8 cellular contexts compared by ENCODE assay signal in the genomic region with DNA sequence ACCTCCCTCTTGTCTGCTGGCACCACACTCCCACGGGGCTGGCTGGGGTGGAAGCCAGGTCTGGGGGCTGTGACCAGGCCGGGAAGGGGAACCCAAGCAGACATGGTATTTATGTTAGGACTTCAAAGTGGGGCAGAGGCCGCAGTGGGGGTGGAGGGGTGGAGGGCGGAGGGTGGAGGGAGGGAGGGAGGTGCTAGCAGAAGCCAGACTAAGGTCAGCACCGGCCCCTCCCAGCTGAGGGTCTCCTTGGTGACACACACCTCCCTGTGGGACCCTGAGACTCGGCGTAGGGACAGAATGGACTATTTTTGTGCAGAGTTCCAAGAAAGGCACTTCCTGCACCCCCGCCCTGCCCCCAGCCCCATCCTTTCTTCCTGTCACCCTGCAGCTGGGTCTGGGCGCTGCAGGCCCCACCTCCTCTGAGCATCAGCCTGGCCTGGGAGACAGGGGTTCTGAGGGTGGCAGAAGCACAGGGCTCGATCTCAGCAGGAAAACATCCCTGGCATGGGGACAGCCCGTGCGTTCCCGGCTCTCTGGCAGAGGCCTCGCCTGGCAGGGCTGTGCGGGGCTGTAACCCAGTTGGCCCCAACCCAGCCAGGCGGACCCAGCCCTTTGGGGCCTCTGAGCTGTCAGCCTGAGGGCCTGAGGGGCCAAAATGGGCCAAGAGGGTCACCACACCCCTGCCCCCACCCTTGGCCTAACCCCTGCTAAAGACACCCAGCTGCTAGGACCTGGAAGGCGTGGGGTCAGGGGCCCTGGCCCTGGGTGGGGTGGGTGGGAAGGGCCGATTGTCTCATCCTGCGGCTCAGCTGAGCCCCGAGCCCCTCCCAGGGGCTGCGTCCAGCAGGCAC. TPM values are rescaled to one million over a fixed set of nuclear protein-coding genes. Genes with fewer than 3 reads are reported as not detected.
DNase-seq lines count a peak whose midpoint lies in the region; ATAC-seq and TF ChIP-seq lines count a peak whose summit lies in the region.

No MANE protein-coding gene starts in this region.

- DNase-seq in CD4-positive, CD25-positive, alpha-beta regulatory T cell, result peak in 1 of 3 donors; percentile 90
- DNase-seq in Peyer's patch, result no peak
- DNase-seq in effector memory CD8-positive, alpha-beta T cell, result no peak
- DNase-seq in neural crest cell (ENCODE audit: low read depth, low spot score), result no peak
- no peak for DNase-seq in CD4-positive, alpha-beta memory T cell
- DNase-seq in WERI-Rb-1, result no peak
- no peak for DNase-seq in GDM1 (lab: John Stamatoyannopoulos, UW)

- no peaks in the 10 kb centered on the region for H3K27me3 ChIP-seq in CD4-positive, CD25-positive, alpha-beta regulatory T cell (ENCODE audit: control insufficient read depth, insufficient read depth, low read length)
- H3K27me3 ChIP-seq in Peyer's patch (no peaks in the 10 kb centered on the region), WERI-Rb-1 (ENCODE audit: insufficient read depth, low read depth, severe bottlenecking) (no peaks in the 10 kb centered on the region)
- H3K27me3 ChIP-seq in CD4-positive, alpha-beta memory T cell (ENCODE audit: insufficient read depth, low read length), result no peaks in the 10 kb centered on the region

- H3K4me3 ChIP-seq in CD4-positive, CD25-positive, alpha-beta regulatory T cell (ENCODE audit: low read depth, low read length), result no peak overlapping the region
- no peak overlapping the region for H3K4me3 ChIP-seq in Peyer's patch
- H3K4me3 ChIP-seq in CD4-positive, alpha-beta memory T cell (ENCODE audit: low read length in 2 of 2), result no peak overlapping the region
- H3K4me3 ChIP-seq in WERI-Rb-1 (ENCODE audit: low read depth, low read length), result no peak overlapping the region

- CTCF ChIA-PET in CD4-positive, alpha-beta memory T cell (lab: Charles Lee; ENCODE audit: partially characterized antibody), result interaction anchor here (1.6 kb wide), 1 partner anchor 15 kb away, joined by 24 read pairs; no protein-coding TSS in a partner anchor

- H3K4me1 Mint-ChIP-seq in CD4-positive, CD25-positive, alpha-beta regulatory T cell, result peaks cover 4 to 60% (median 22%) of the 10 kb centered on the region in 4 donors
- H3K4me1 Mint-ChIP-seq in effector memory CD8-positive, alpha-beta T cell (ENCODE audit: low read depth in 2 of 2), result peaks cover 27 to 29% of the 10 kb centered on the region in 2 donors
- peaks cover 49% of the 10 kb centered on the region for H3K4me1 Mint-ChIP-seq in neural crest cell
- peaks cover 18 to 27% (median 22%) of the 10 kb centered on the region in 4 donors for H3K4me1 Mint-ChIP-seq in CD4-positive, alpha-beta memory T cell

- H3K27me3 Mint-ChIP-seq in CD4-positive, CD25-positive, alpha-beta regulatory T cell, result no peaks in the 10 kb centered on the region
- H3K27me3 Mint-ChIP-seq in effector memory CD8-positive, alpha-beta T cell, result no peaks in the 10 kb centered on the region
- no peaks in the 10 kb centered on the region for H3K27me3 Mint-ChIP-seq in neural crest cell (ENCODE audit: low read depth)
- no peaks in the 10 kb centered on the region for H3K27me3 Mint-ChIP-seq in CD4-positive, alpha-beta memory T cell

- peaks cover 38% of the 10 kb centered on the region for H3K4me1 ChIP-seq in CD4-positive, CD25-positive, alpha-beta regulatory T cell (ENCODE audit: control insufficient read depth, insufficient read depth, low read length, poor library complexity, severe bottlenecking)
- peaks cover 0 to 27% (median 2%) of the 10 kb centered on the region in 4 donors for H3K4me1 ChIP-seq in Peyer's patch
- H3K4me1 ChIP-seq in CD4-positive, alpha-beta memory T cell (ENCODE audit: insufficient read depth, low read length), result peaks cover 29% of the 10 kb centered on the region

- H3K4me3 Mint-ChIP-seq in CD4-positive, CD25-positive, alpha-beta regulatory T cell, result peak overlapping the region in 1 of 4 donors; percentile 74
- H3K4me3 Mint-ChIP-seq in effector memory CD8-positive, alpha-beta T cell, result peak overlapping the region; percentile 32 to 46
- H3K4me3 Mint-ChIP-seq in neural crest cell, result peak overlapping the region; percentile 27
- H3K4me3 Mint-ChIP-seq in CD4-positive, alpha-beta memory T cell, result peak overlapping the region in 2 of 8 donors; percentile 29 to 33

- intact Hi-C loops in CD4-positive, alpha-beta memory T cell (cut with micrococcal nuclease), result loop anchor here (5.0 kb wide), 1 partner anchor 61 kb away; no protein-coding TSS in a partner anchor

- TF ChIP-seq CTCF in Peyer's patch (IDR thresholded peaks at IDR 0.05) (no peak), neural crest cell (conservative IDR thresholded peaks at IDR 0.05) (no peak), WERI-Rb-1 (IDR thresholded peaks at IDR 0.05; ENCODE audit: low read depth, low read length) (no peak)

- peak overlapping the region; percentile 38 for H3K27ac ChIP-seq in CD4-positive, CD25-positive, alpha-beta regulatory T cell (ENCODE audit: insufficient read depth, low read length, poor library complexity, severe bottlenecking)
- H3K27ac ChIP-seq in Peyer's patch (peak overlapping the region; percentile 33 to 59 (median 54)), WERI-Rb-1 (no peak overlapping the region)
- no peak overlapping the region for H3K27ac ChIP-seq in CD4-positive, alpha-beta memory T cell (ENCODE audit: low read depth, low read length)

- peak overlapping the region in 2 of 3 donors; percentile 85 to 91 for H3K27ac Mint-ChIP-seq in CD4-positive, CD25-positive, alpha-beta regulatory T cell
- peak overlapping the region; percentile 71 to 82 for H3K27ac Mint-ChIP-seq in effector memory CD8-positive, alpha-beta T cell
- peak overlapping the region; percentile 39 for H3K27ac Mint-ChIP-seq in neural crest cell (ENCODE audit: unreplicated experiment)
- peak overlapping the region in 3 of 7 donors; percentile 61 to 86 (median 63) for H3K27ac Mint-ChIP-seq in CD4-positive, alpha-beta memory T cell

- no peak for TF ChIP-seq POLR2A in Peyer's patch (IDR thresholded peaks at IDR 0.05)

- POLR2A ChIA-PET in CD4-positive, alpha-beta memory T cell (lab: Charles Lee; ENCODE audit: partially characterized antibody), result interaction anchor here (1.4 to 3.7 kb wide), 2 partner anchors 9 to 14 kb away, joined by 9 to 32 read pairs; partner anchors contain the start of gene CD248

- peak; percentile 61 to 66 for ATAC-seq in CD4-positive, CD25-positive, alpha-beta regulatory T cell (ENCODE audit: low read depth in 2 of 2)
- no peak for ATAC-seq in effector memory CD8-positive, alpha-beta T cell (replicated peaks)
- no peak for ATAC-seq in GM18861 (IDR thresholded peaks at IDR 0.05; ENCODE audit: unreplicated experiment)

- no peaks in the 10 kb centered on the region for H3K9me3 ChIP-seq in CD4-positive, CD25-positive, alpha-beta regulatory T cell (ENCODE audit: control insufficient read depth in 2 of 2, low read length in 2 of 2)
- H3K9me3 ChIP-seq in Peyer's patch, result no peaks in the 10 kb centered on the region
- no peaks in the 10 kb centered on the region for H3K9me3 ChIP-seq in CD4-positive, alpha-beta memory T cell (ENCODE audit: control insufficient read depth in 1 of 2, low read length in 2 of 2)
- H3K9me3 ChIP-seq in WERI-Rb-1 (ENCODE audit: severe bottlenecking), result no peaks in the 10 kb centered on the region

- no peaks in the 10 kb centered on the region for H3K9me3 Mint-ChIP-seq in CD4-positive, CD25-positive, alpha-beta regulatory T cell
- H3K9me3 Mint-ChIP-seq in effector memory CD8-positive, alpha-beta T cell, result no peaks in the 10 kb centered on the region
- peaks cover 8% of the 10 kb centered on the region for H3K9me3 Mint-ChIP-seq in neural crest cell
- no peaks in the 10 kb centered on the region for H3K9me3 Mint-ChIP-seq in CD4-positive, alpha-beta memory T cell

- H3K36me3 Mint-ChIP-seq in CD4-positive, CD25-positive, alpha-beta regulatory T cell, result no peaks in the 10 kb centered on the region
- H3K36me3 Mint-ChIP-seq in effector memory CD8-positive, alpha-beta T cell (ENCODE audit: insufficient read depth), result peaks cover 4% of the 10 kb centered on the region
- H3K36me3 Mint-ChIP-seq in neural crest cell (ENCODE audit: low read depth), result no peaks in the 10 kb centered on the region
- no peaks in the 10 kb centered on the region for H3K36me3 Mint-ChIP-seq in CD4-positive, alpha-beta memory T cell

- H3K36me3 ChIP-seq in CD4-positive, CD25-positive, alpha-beta regulatory T cell (ENCODE audit: control insufficient read depth, insufficient read depth, low read length), result no peaks in the 10 kb centered on the region
- no peaks in the 10 kb centered on the region for H3K36me3 ChIP-seq in Peyer's patch
- no peaks in the 10 kb centered on the region for H3K36me3 ChIP-seq in CD4-positive, alpha-beta memory T cell (ENCODE audit: insufficient read depth, low read length)
- no peaks in the 10 kb centered on the region for H3K36me3 ChIP-seq in WERI-Rb-1

RNA-seq across cellular contexts. Expression of gene CD248, which starts 9.6 kb away (rescaled TPM):
- total RNA-seq in CD4-positive, CD25-positive, alpha-beta regulatory T cell, result 0.30 TPM
- polyA plus RNA-seq in CD4-positive, CD25-positive, alpha-beta regulatory T cell, result under 1 TPM; 0.06 to 0.11 (median 0.10) TPM
- total RNA-seq in Peyer's patch (10 to 100 TPM in 3 of 4 donors, 1 to 10 TPM in 1; 2.9 to 44.6 (median 12.0) TPM), neural crest cell (4.2 and 4.8 TPM in 2 replicates)
- total RNA-seq in CD4-positive, alpha-beta memory T cell, result under 1 TPM in 1 of 2 experiments, not detected in 1; 0.12 TPM
- polyA plus RNA-seq in CD4-positive, alpha-beta memory T cell, result under 1 TPM in 1 of 2 donors, not detected in 1; 0.18 TPM

RNA-seq across cellular contexts. Expression of gene RIN1, which starts 9.7 kb away (rescaled TPM):
- 0.57 TPM for total RNA-seq in CD4-positive, CD25-positive, alpha-beta regulatory T cell
- polyA plus RNA-seq in CD4-positive, CD25-positive, alpha-beta regulatory T cell, result 1 to 10 TPM in 1 of 4 donors, under 1 TPM in 3; 0.33 to 1.0 (median 0.95) TPM
- 10 to 100 TPM in 2 of 4 donors, 1 to 10 TPM in 2; 4.1 to 18.9 (median 10.8) TPM for total RNA-seq in Peyer's patch
- total RNA-seq in neural crest cell, result 3.7 and 4.3 TPM in 2 replicates
- 10 to 100 TPM in 1 of 2 experiments, 1 to 10 TPM in 1; 5.8 to 10.1 TPM for total RNA-seq in CD4-positive, alpha-beta memory T cell
- polyA plus RNA-seq in CD4-positive, alpha-beta memory T cell, result 1 to 10 TPM; 2.1 to 4.9 TPM

RNA-seq across cellular contexts. Expression of gene BRMS1, which starts 18.4 kb away (rescaled TPM):
- total RNA-seq in CD4-positive, CD25-positive, alpha-beta regulatory T cell, result 53.4 TPM
- polyA plus RNA-seq in CD4-positive, CD25-positive, alpha-beta regulatory T cell, result 10 to 100 TPM; 74.7 to 90.4 (median 82.5) TPM
- 10 to 100 TPM; 36.9 to 63.5 (median 50.3) TPM for total RNA-seq in Peyer's patch
- total RNA-seq in neural crest cell, result 40.2 and 49.0 TPM in 2 replicates
- 10 to 100 TPM; 49.8 to 50.8 TPM for total RNA-seq in CD4-positive, alpha-beta memory T cell
- 10 to 100 TPM; 70.3 to 78.7 TPM for polyA plus RNA-seq in CD4-positive, alpha-beta memory T cell

RNA-seq across cellular contexts. Expression of gene B4GAT1, which starts 20.9 kb away (rescaled TPM):
- 3.5 TPM for total RNA-seq in CD4-positive, CD25-positive, alpha-beta regulatory T cell
- 10 to 100 TPM in 3 of 4 donors, 1 to 10 TPM in 1; 8.4 to 15.1 (median 12.3) TPM for polyA plus RNA-seq in CD4-positive, CD25-positive, alpha-beta regulatory T cell
- total RNA-seq in Peyer's patch, result 10 to 100 TPM in 3 of 4 donors, 1 to 10 TPM in 1; 1.7 to 21.9 (median 18.8) TPM
- 43.3 and 43.8 TPM in 2 replicates for total RNA-seq in neural crest cell
- total RNA-seq in CD4-positive, alpha-beta memory T cell, result 1 to 10 TPM; 9.7 to 9.8 TPM
- polyA plus RNA-seq in CD4-positive, alpha-beta memory T cell, result 10 to 100 TPM; 12.2 to 12.7 TPM

RNA-seq across cellular contexts. Expression of gene TMEM151A, which starts 34.8 kb away (rescaled TPM):
- not detected for total RNA-seq in CD4-positive, CD25-positive, alpha-beta regulatory T cell
- not detected for polyA plus RNA-seq in CD4-positive, CD25-positive, alpha-beta regulatory T cell
- total RNA-seq in Peyer's patch (under 1 TPM in 2 of 4 donors, not detected in 2; 0.27 to 0.35 TPM), neural crest cell (0.57 and 1.0 TPM in 2 replicates)
- total RNA-seq in CD4-positive, alpha-beta memory T cell, result not detected
- polyA plus RNA-seq in CD4-positive, alpha-beta memory T cell, result not detected

Comparison
In these comparisons a context has a peak if more than half of its experiments do, and no peak if none do; other contexts are left out.
1. ATAC-seq: peak in CD4-positive, CD25-positive, alpha-beta regulatory T cell (2 of 2); none in effector memory CD8-positive, alpha-beta T cell (single experiment) and GM18861 (single experiment).
2. H3K27ac ChIP-seq: peak in CD4-positive, CD25-positive, alpha-beta regulatory T cell (single experiment) and Peyer's patch (4 of 4); none in CD4-positive, alpha-beta memory T cell (single experiment) and WERI-Rb-1 (single experiment).